ENCODE assay signal across 2 cellular contexts in genomic region chr2:106886916-106887758, GRCh38.
A peak's percentile ranks its signal among the peaks of the same experiment; 100 is the strongest.
TF ChIP-seq lines count a peak whose summit lies in the region.

No MANE protein-coding gene starts in this region.

TF ChIP-seq in HEK293, 187 proteins besides CTCF, POLR2A, EP300 and RAD21 (continued from another document and continues in another):
- no peak for TF ChIP-seq PRDM2 (tag by site-specific recombination; IDR thresholded peaks at IDR 0.05; ENCODE audit: borderline replicate concordance)
- TF ChIP-seq ZBTB26 (tag by site-specific recombination; optimal IDR thresholded peaks at IDR 0.05) = peak; percentile 28
- no peak for TF ChIP-seq ZNF660 (tag by site-specific recombination; IDR thresholded peaks at IDR 0.05)
- TF ChIP-seq ZNF184 (tag by site-specific recombination; IDR thresholded peaks at IDR 0.05) = no peak
- no peak for TF ChIP-seq ZFP3 (tag by site-specific recombination; IDR thresholded peaks at IDR 0.05; ENCODE audit: low read depth)
- TF ChIP-seq ZNF623 (tag by site-specific recombination; IDR thresholded peaks at IDR 0.05) = no peak
- TF ChIP-seq YY1 (tag by site-specific recombination; IDR thresholded peaks at IDR 0.05) = no peak
- TF ChIP-seq GLIS2 (tag by site-specific recombination; IDR thresholded peaks at IDR 0.05) = peak; percentile 13; the same call in 1 of the 2 replicates
- TF ChIP-seq ZBTB11 (tag by site-specific recombination; conservative IDR thresholded peaks at IDR 0.05; ENCODE audit: low read depth) = peak; percentile 80
- TF ChIP-seq HOXA7 (CRISPR knock-in tag; IDR thresholded peaks at IDR 0.05; ENCODE audit: borderline replicate concordance) = no peak
- TF ChIP-seq ZNF324 (tag by site-specific recombination; IDR thresholded peaks at IDR 0.05) = no peak
- TF ChIP-seq ZNF670 (tag by site-specific recombination; IDR thresholded peaks at IDR 0.05; ENCODE audit: low read depth) = no peak
- TF ChIP-seq ZNF202 (tag by site-specific recombination; IDR thresholded peaks at IDR 0.05; ENCODE audit: borderline replicate concordance) = no peak
- no peak for TF ChIP-seq ZNF792 (tag by site-specific recombination; IDR thresholded peaks at IDR 0.05)
- TF ChIP-seq SP3 (tag by site-specific recombination; IDR thresholded peaks at IDR 0.05) = peak; percentile 41; the same call in 1 of the 2 replicates
- no peak for TF ChIP-seq ZNF211 (tag by site-specific recombination; IDR thresholded peaks at IDR 0.05; ENCODE audit: low read depth)
- TF ChIP-seq ZFHX2 (tag by site-specific recombination; conservative IDR thresholded peaks at IDR 0.05) = peak; percentile 56; the same call in 1 of the 2 replicates
- TF ChIP-seq ZNF585B (tag by site-specific recombination; IDR thresholded peaks at IDR 0.05) = no peak
- no peak for TF ChIP-seq ZNF221 (tag by site-specific recombination; IDR thresholded peaks at IDR 0.05; ENCODE audit: borderline replicate concordance)
- no peak for TF ChIP-seq MZF1 (tag by site-specific recombination; IDR thresholded peaks at IDR 0.05; ENCODE audit: borderline replicate concordance)
- TF ChIP-seq ZFP69B (tag by site-specific recombination; IDR thresholded peaks at IDR 0.05) = no peak

TF ChIP-seq in SK-N-SH, 30 proteins besides CTCF, POLR2A, EP300 and RAD21 (continued from another document):
- TF ChIP-seq USF2 (IDR thresholded peaks at IDR 0.05; ENCODE audit: borderline replicate concordance, low read depth, low read length) (no peak), RFX5 (IDR thresholded peaks at IDR 0.05; ENCODE audit: low read length) (no peak), ELF1 (IDR thresholded peaks at IDR 0.05) (no peak), GABPA (IDR thresholded peaks at IDR 0.05; ENCODE audit: low read depth) (no peak), RCOR1 (IDR thresholded peaks at IDR 0.05; ENCODE audit: low read length) (no peak), YY1 (IDR thresholded peaks at IDR 0.05; ENCODE audit: low read depth) (no peak), FOSL2 (IDR thresholded peaks at IDR 0.05; ENCODE audit: borderline replicate concordance, low read depth) (no peak), JUND (IDR thresholded peaks at IDR 0.05) (no peak), USF1 (IDR thresholded peaks at IDR 0.05; ENCODE audit: borderline replicate concordance, low read depth) (no peak)
